ENCODE assay signal across 1 cellular context in the genomic region with DNA sequence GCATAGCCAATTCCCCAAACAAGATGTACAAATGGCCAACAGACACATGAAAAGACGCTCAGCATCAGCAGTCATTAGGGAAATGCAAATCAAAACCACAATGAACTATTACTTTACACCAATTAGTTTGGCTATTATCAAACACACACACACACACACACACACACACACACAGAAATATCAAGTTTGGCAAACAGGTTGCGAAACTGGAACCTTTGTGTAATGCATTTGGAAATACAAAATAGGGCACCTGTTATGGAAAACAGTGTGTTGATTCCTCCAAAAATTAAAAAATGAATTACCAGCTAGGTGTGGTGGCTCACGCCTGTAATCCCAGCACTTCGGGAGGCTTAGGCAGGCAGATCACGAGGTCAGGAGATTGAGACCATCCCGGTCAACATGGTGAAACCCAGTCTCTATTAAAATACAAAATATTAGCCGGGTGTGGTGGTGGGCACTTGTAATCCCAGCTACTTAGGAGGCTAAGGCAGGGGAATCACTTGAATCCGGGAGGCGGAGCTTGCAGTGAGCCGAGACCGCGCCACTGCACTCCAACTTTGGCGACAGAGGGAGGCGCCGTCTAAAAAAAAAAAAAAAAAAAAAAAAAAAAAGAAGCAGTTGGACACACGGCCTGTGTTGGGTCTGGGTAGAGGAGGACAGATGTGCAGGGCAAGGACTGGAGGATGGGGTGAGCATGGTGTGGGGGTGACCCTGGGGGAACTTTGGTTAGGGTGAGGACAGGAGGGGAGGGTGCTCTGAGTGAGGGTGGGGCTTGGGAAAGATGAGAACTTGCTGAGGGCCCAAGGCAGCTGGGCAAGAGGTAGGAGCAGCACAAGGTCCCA.
TF ChIP-seq lines count a peak whose summit lies in the region.

No MANE protein-coding gene starts in this region.

TF ChIP-seq in WTC11, 78 proteins besides CTCF, POLR2A, EP300 and RAD21 (continued from another document):
- no peak for TF ChIP-seq TCF7 (CRISPR knock-in tag; IDR thresholded peaks at IDR 0.05; ENCODE audit: low read depth)
- no peak for TF ChIP-seq CDX4 (CRISPR knock-in tag; IDR thresholded peaks at IDR 0.05; ENCODE audit: borderline replicate concordance)
- TF ChIP-seq ETV6 (CRISPR knock-in tag; IDR thresholded peaks at IDR 0.05) = no peak
- TF ChIP-seq NFATC4 (CRISPR knock-in tag; IDR thresholded peaks at IDR 0.05) = no peak
- no peak for TF ChIP-seq CBFB (CRISPR knock-in tag; IDR thresholded peaks at IDR 0.05; ENCODE audit: low read depth)
- TF ChIP-seq, protein P1, sequence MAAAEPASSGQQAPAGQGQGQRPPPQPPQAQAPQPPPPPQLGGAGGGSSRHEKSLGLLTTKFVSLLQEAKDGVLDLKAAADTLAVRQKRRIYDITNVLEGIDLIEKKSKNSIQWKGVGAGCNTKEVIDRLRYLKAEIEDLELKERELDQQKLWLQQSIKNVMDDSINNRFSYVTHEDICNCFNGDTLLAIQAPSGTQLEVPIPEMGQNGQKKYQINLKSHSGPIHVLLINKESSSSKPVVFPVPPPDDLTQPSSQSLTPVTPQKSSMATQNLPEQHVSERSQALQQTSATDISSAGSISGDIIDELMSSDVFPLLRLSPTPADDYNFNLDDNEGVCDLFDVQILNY (CRISPR knock-in tag; IDR thresholded peaks at IDR 0.05) = no peak
- no peak for TF ChIP-seq FOXP1 (CRISPR knock-in tag; IDR thresholded peaks at IDR 0.05; ENCODE audit: borderline replicate concordance)
- no peak for TF ChIP-seq ZNF138 (CRISPR knock-in tag; conservative IDR thresholded peaks at IDR 0.05)
- TF ChIP-seq EMX1 (CRISPR knock-in tag; IDR thresholded peaks at IDR 0.05) = no peak
- TF ChIP-seq ZNF396 (CRISPR knock-in tag; IDR thresholded peaks at IDR 0.05; ENCODE audit: borderline replicate concordance) = no peak
- no peak for TF ChIP-seq CREM (CRISPR knock-in tag; IDR thresholded peaks at IDR 0.05)
- no peak for TF ChIP-seq USF2 (CRISPR knock-in tag; IDR thresholded peaks at IDR 0.05)
